ENCODE assay signal across 18 cellular contexts in genomic region chr10:71784679-71785272, GRCh38.
"Had no signal": no experiment of that assay in that cellular context is flagged by ENCODE, and none has a peak within 500 bp of the region (broad histone marks: within the 10 kb centered on the region; RNA-seq: fewer than 3 reads in every experiment).

No MANE protein-coding gene starts in this region.

- H3K27me3 ChIP-seq: colonic mucosa, suprapubic skin, thyroid gland, uterus had no signal

- H3K4me1 ChIP-seq: colonic mucosa, foreskin keratinocyte, suprapubic skin, thyroid gland, uterus had no signal

- H3K9me3 Mint-ChIP-seq: endodermal cell; immature natural killer cell; mesothelial cell of epicardium; nephron; stimulated activated naive B cell treated with anti-CD40 and anti-IgM and Interleukin-4, amounts not matched to agents 10 μg/mL and 1 μg/mL and 100 μg/mL, for 72 hours; type B pancreatic cell had no signal

- H3K27ac ChIP-seq: colonic mucosa, foreskin keratinocyte, suprapubic skin, thyroid gland, uterus had no signal

- H3K4me1 Mint-ChIP-seq: endodermal cell, immature natural killer cell, nephron had no signal

- H3K4me3 ChIP-seq: colonic mucosa, suprapubic skin, thyroid gland, uterus had no signal

- H3K27ac Mint-ChIP-seq: endodermal cell; immature natural killer cell; mesothelial cell of epicardium; nephron; stimulated activated naive B cell treated with anti-CD40 and anti-IgM and Interleukin-4, amounts not matched to agents 10 μg/mL and 1 μg/mL and 100 μg/mL, for 72 hours; type B pancreatic cell had no signal

- ATAC-seq: foreskin keratinocyte; left cardiac atrium; sciatic nerve; stimulated activated naive B cell treated with anti-CD40 and anti-IgM and Interleukin-4, amounts not matched to agents 10 μg/mL and 1 μg/mL and 100 μg/mL, for 72 hours had no signal

- H3K36me3 ChIP-seq: colonic mucosa, suprapubic skin, thyroid gland, uterus had no signal

- H3K9me3 ChIP-seq: colonic mucosa, suprapubic skin, thyroid gland, uterus had no signal

- H3K36me3 Mint-ChIP-seq: immature natural killer cell; mesothelial cell of epicardium; stimulated activated naive B cell treated with anti-CD40 and anti-IgM and Interleukin-4, amounts not matched to agents 10 μg/mL and 1 μg/mL and 100 μg/mL, for 72 hours; type B pancreatic cell had no signal

- H3K4me3 Mint-ChIP-seq: endodermal cell; immature natural killer cell; mesothelial cell of epicardium; nephron; stimulated activated naive B cell treated with anti-CD40 and anti-IgM and Interleukin-4, amounts not matched to agents 10 μg/mL and 1 μg/mL and 100 μg/mL, for 72 hours; type B pancreatic cell had no signal

- DNase-seq: cerebellar nuclear complex; colonic mucosa; dermis blood vessel endothelial cell; endodermal cell; erythroblast; foreskin keratinocyte; immature natural killer cell; stimulated activated CD4-positive, alpha-beta T cell treated with anti-CD3 and anti-CD28 coated beads, Interleukin-2, amount 100 ng/mL, for 24 hours; stimulated activated CD4-positive, alpha-beta T cell treated with anti-CD3 and anti-CD28 coated beads, Interleukin-4, amount 100 ng/mL, for 4 hours; stimulated activated naive B cell treated with anti-CD40 and anti-IgM and Interleukin-4, amounts not matched to agents 10 μg/mL and 1 μg/mL and 100 μg/mL, for 72 hours; thyroid gland; uterus had no signal
